In the genomic region with DNA sequence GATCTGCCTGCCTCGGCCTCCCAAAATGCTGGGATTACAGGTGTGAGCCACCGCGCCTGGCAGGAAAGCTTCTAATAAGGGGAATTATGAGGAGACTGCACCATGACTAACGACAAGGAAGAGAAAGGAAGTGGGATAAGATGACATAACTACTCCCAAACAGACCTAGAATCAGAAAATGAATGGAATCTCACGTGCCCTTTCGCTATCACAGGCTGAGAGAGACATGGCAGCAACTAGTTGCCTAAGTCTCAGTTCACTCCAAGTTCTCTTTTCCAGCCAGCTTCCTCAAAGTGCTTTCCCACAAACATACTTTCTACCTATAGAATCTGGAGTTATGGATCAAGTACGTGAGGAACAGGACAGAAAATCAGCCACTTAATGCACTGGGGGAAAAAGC, we compare ENCODE assay signal across 11 cellular contexts. TPM values are rescaled to one million over a fixed set of nuclear protein-coding genes. Genes with fewer than 3 reads are reported as not detected.
DNase-seq lines count a peak whose midpoint lies in the region; ATAC-seq lines count a peak whose summit lies in the region.
"Had no signal": no experiment of that assay in that cellular context is flagged by ENCODE, and none has a peak within 500 bp of the region (broad histone marks: within the 10 kb centered on the region; RNA-seq: fewer than 3 reads in every experiment).

No MANE protein-coding gene starts in this region.

- no peaks in the 10 kb centered on the region for H3K9me3 Mint-ChIP-seq in activated naive CD8-positive, alpha-beta T cell treated with anti-CD3 and anti-CD28 coated beads for 36 hours

- DNase-seq in A172 (ENCODE audit: low spot score) (peak; percentile 60), EL (peak; percentile 49), HAP-1 (ENCODE audit: low spot score in 2 of 2) (no peak), amniotic stem cell (lab: John Stamatoyannopoulos, UW) (no peak), NCI-H1092 treated with DMSO at 0.1 percent for 48 hours (lab: John Stamatoyannopoulos, UW) (no peak)
- no peak for DNase-seq in activated naive CD8-positive, alpha-beta T cell treated with anti-CD3 and anti-CD28 coated beads for 36 hours
- DNase-seq: activated effector memory CD4-positive, alpha-beta T cell treated with Interleukin-2 at 50 U/mL for 16 hours; Caco-2; right cardiac atrium had no signal

- H3K4me3 Mint-ChIP-seq in activated naive CD8-positive, alpha-beta T cell treated with anti-CD3 and anti-CD28 coated beads for 36 hours: peak overlapping the region; percentile 89

- peak overlapping the region; percentile 89 for H3K27ac Mint-ChIP-seq in activated naive CD8-positive, alpha-beta T cell treated with anti-CD3 and anti-CD28 coated beads for 36 hours

- peaks cover 15 to 41% of the 10 kb centered on the region in 2 donors for H3K4me1 ChIP-seq in muscle layer of duodenum (ENCODE audit: control insufficient read depth in 1 of 2, insufficient read depth in 2 of 2, low read length in 2 of 2)
- H3K4me1 ChIP-seq in HAP-1: peaks cover 9% of the 10 kb centered on the region

- H3K4me3 ChIP-seq in muscle layer of duodenum (ENCODE audit: low read depth in 1 of 2, low read length in 2 of 2) (peak overlapping the region; percentile 79 to 87), HAP-1 (no peak overlapping the region)

- H3K9me3 ChIP-seq in muscle layer of duodenum (ENCODE audit: control insufficient read depth in 1 of 2, low read length in 2 of 2) (no peaks in the 10 kb centered on the region), HAP-1 (no peaks in the 10 kb centered on the region)
- H3K9me3 ChIP-seq: Caco-2 had no signal

- peaks cover 14% of the 10 kb centered on the region for H3K36me3 Mint-ChIP-seq in activated naive CD8-positive, alpha-beta T cell treated with anti-CD3 and anti-CD28 coated beads for 36 hours

- H3K27ac ChIP-seq in muscle layer of duodenum (ENCODE audit: low read length): peak overlapping the region; percentile 76

- H3K4me1 Mint-ChIP-seq in activated naive CD8-positive, alpha-beta T cell treated with anti-CD3 and anti-CD28 coated beads for 36 hours: peaks cover 42% of the 10 kb centered on the region

- ATAC-seq in HG03565 (IDR thresholded peaks at IDR 0.05; ENCODE audit: unreplicated experiment): no peak
- ATAC-seq: right cardiac atrium had no signal

- H3K27me3 ChIP-seq in muscle layer of duodenum (ENCODE audit: low read depth, low read length): no peaks in the 10 kb centered on the region
- no peaks in the 10 kb centered on the region for H3K27me3 ChIP-seq in HAP-1 (ENCODE audit: low read depth)

- H3K27me3 Mint-ChIP-seq in activated naive CD8-positive, alpha-beta T cell treated with anti-CD3 and anti-CD28 coated beads for 36 hours: no peaks in the 10 kb centered on the region

- in situ Hi-C loops in HAP-1 (cut with MboI; ENCODE audit: low sequenced_read_pairs): no loop called here

- H3K36me3 ChIP-seq in muscle layer of duodenum (ENCODE audit: control insufficient read depth in 1 of 2, insufficient read depth in 2 of 2, low read length in 2 of 2) (peaks cover 21 to 38% of the 10 kb centered on the region in 2 donors), HAP-1 (replicated peaks) (peaks cover 32% of the 10 kb centered on the region)

RNA-seq across cellular contexts. Expression of a gene that starts 2.0 kb away (rescaled TPM):
- total RNA-seq in A172 (2014; rRNA removed; shearing (Covaris generic)): 86.6 and 99.4 TPM in 2 replicates
- 10 to 100 TPM; 46.4 to 49.4 TPM for total RNA-seq in activated naive CD8-positive, alpha-beta T cell treated with anti-CD3 and anti-CD28 coated beads for 36 hours

RNA-seq across cellular contexts. Expression of a gene that starts 21.8 kb away (rescaled TPM):
- 73.0 and 104 TPM in 2 replicates for total RNA-seq in A172 (2014; rRNA removed; shearing (Covaris generic))
- total RNA-seq in activated naive CD8-positive, alpha-beta T cell treated with anti-CD3 and anti-CD28 coated beads for 36 hours: 10 to 100 TPM; 55.2 to 58.6 TPM

RNA-seq across cellular contexts. Expression of a gene that starts 43.1 kb away (rescaled TPM):
- total RNA-seq in A172 (2014; rRNA removed; shearing (Covaris generic)): 34.7 and 36.2 TPM in 2 replicates
- total RNA-seq in activated naive CD8-positive, alpha-beta T cell treated with anti-CD3 and anti-CD28 coated beads for 36 hours: 10 to 100 TPM; 27.0 to 29.9 TPM

RNA-seq across cellular contexts. Expression of a gene that starts 47.3 kb away (rescaled TPM):
- 0.22 and 0.41 TPM in 2 replicates for total RNA-seq in A172 (2014; rRNA removed; shearing (Covaris generic))
- not detected for total RNA-seq in activated naive CD8-positive, alpha-beta T cell treated with anti-CD3 and anti-CD28 coated beads for 36 hours

Comparison
In these comparisons a context has a peak if more than half of its experiments do, and no peak if none do; other contexts are left out.
1. DNase-seq: peak in A172 (single experiment) and EL (single experiment); none in activated naive CD8-positive, alpha-beta T cell treated with anti-CD3 and anti-CD28 coated beads for 36 hours (single experiment), HAP-1 (0 of 2), amniotic stem cell (single experiment) and NCI-H1092 treated with DMSO at 0.1 percent for 48 hours (single experiment).